ENCODE assay signal across 8 cellular contexts in the genomic region with DNA sequence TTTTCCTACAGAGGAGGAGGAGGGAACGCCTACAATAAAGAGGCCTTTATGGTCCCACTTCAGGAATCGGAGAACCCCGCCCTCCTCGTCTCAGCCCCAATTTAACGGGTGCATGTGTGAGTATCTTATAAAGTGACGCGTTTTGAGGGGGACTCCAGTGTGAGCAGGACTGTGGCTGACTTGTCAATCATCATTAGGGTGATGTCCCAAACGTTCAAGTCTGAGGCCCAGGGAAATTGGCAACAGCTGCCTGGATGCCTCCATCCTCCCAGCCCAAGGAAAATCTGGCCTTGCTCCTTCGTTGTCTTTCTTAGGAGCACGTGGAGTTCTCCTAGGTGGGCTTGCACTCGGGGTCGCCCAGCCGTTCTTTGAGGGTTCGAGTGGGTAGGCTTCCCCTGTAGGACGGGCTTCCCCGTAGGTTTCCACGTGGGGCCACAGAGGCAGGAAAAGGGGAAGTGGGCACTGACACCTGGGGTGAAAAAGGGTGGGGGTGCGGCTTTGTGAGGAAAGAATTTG. TPM values are rescaled to one million over a fixed set of nuclear protein-coding genes. Genes with fewer than 3 reads are reported as not detected.
A peak's percentile ranks its signal among the peaks of the same experiment; 100 is the strongest.
DNase-seq lines count a peak whose midpoint lies in the region; ATAC-seq and TF ChIP-seq lines count a peak whose summit lies in the region.

No MANE protein-coding gene starts in this region.

- H2BK15ac ChIP-seq in mesenchymal stem cell (ENCODE audit: low read depth, poor library complexity, severe bottlenecking): peak overlapping the region; percentile 44

- H2AFZ ChIP-seq in mesenchymal stem cell (ENCODE audit: low read depth, low read length): peak overlapping the region; percentile 3

- peak overlapping the region; percentile 48 for H3K4me3 ChIP-seq in NB4 (ENCODE audit: low read depth, low read length)
- H3K4me3 ChIP-seq in cardiac fibroblast (replicated peaks in 1 of 2; ENCODE audit: low read depth in 2 of 2, low read length in 2 of 2): peak overlapping the region; percentile 30 to 35
- peak overlapping the region; percentile 46 to 98 for H3K4me3 ChIP-seq in mesenchymal stem cell (ENCODE audit: insufficient read depth in 1 of 2, low read depth in 1 of 2, low read length in 2 of 2)
- H3K4me3 ChIP-seq in vagina: peak overlapping the region; percentile 82 to 96

- peak overlapping the region; percentile 98 for H3K9ac ChIP-seq in mesenchymal stem cell (ENCODE audit: low read length)

- ATAC-seq in HG02571 (IDR thresholded peaks at IDR 0.05; ENCODE audit: unreplicated experiment): peak; percentile 39

- H4K8ac ChIP-seq in mesenchymal stem cell (ENCODE audit: low read length): peak overlapping the region; percentile 98

- H2BK12ac ChIP-seq in mesenchymal stem cell (ENCODE audit: low read length in 2 of 2): peak overlapping the region in 1 of 2 experiments; percentile 34

- H3K79me1 ChIP-seq in mesenchymal stem cell (replicated peaks; ENCODE audit: low read length, poor library complexity, severe bottlenecking): no peaks in the 10 kb centered on the region

- peaks cover 0 to 20% of the 10 kb centered on the region in 2 experiments for H3K36me3 ChIP-seq in mesenchymal stem cell (ENCODE audit: control insufficient read depth in 1 of 2, insufficient read depth in 2 of 2, low read depth in 1 of 2, low read length in 2 of 2)
- peaks cover 0 to 16% of the 10 kb centered on the region in 2 donors for H3K36me3 ChIP-seq in vagina

- no peak overlapping the region for H2BK5ac ChIP-seq in mesenchymal stem cell (ENCODE audit: low read depth, low read length, poor library complexity, severe bottlenecking)

- H3K4ac ChIP-seq in mesenchymal stem cell (ENCODE audit: low read depth in 1 of 2, low read length in 2 of 2): peak overlapping the region; percentile 27 to 83

- no peak overlapping the region for H3K23ac ChIP-seq in mesenchymal stem cell (ENCODE audit: low read length in 2 of 2)

- 58% methylated on average over 14 of the region's 18 CpGs for WGBS in mesenchymal stem cell

- TF ChIP-seq POLR2A in NB4 (IDR thresholded peaks at IDR 0.05; ENCODE audit: extremely low read depth, insufficient read length) (no peak), vagina (IDR thresholded peaks at IDR 0.05) (no peak)

- H3K4me1 ChIP-seq in mesenchymal stem cell (ENCODE audit: control insufficient read depth, insufficient read depth, low read depth, low read length): peaks cover 11% of the 10 kb centered on the region
- peaks cover 39% of the 10 kb centered on the region for H3K4me1 ChIP-seq in vagina

- no peak overlapping the region for H3K14ac ChIP-seq in mesenchymal stem cell (ENCODE audit: low read length in 2 of 2)

- peak overlapping the region; percentile 100 for H2AK5ac ChIP-seq in mesenchymal stem cell (ENCODE audit: low read length, severe bottlenecking)

- TF ChIP-seq CTCF in NB4 (IDR thresholded peaks at IDR 0.05; ENCODE audit: low read depth, low read length): no peak
- no peak for TF ChIP-seq CTCF in cardiac fibroblast (IDR thresholded peaks at IDR 0.05; ENCODE audit: low read depth, low read length)
- TF ChIP-seq CTCF in vagina (IDR thresholded peaks at IDR 0.05): no peak

- H4K91ac ChIP-seq in mesenchymal stem cell (ENCODE audit: low read length): peak overlapping the region; percentile 99

- H3K4me2 ChIP-seq in mesenchymal stem cell (ENCODE audit: low read length, poor library complexity, severe bottlenecking): peak overlapping the region; percentile 57

- H3K27me3 ChIP-seq in mesenchymal stem cell (ENCODE audit: control insufficient read depth in 1 of 2, insufficient read depth in 1 of 2, low read length in 2 of 2): no peaks in the 10 kb centered on the region
- H3K27me3 ChIP-seq in vagina: no peaks in the 10 kb centered on the region

- intact Hi-C loops in vagina (cut with DNase I): loop anchor here (5.0 to 10.0 kb wide), 2 partner anchors 56 to 67 kb away; a partner anchor contains a TSS

- H3K27ac ChIP-seq in mesenchymal stem cell (ENCODE audit: low read length, poor library complexity, severe bottlenecking) (peak overlapping the region; percentile 0), vagina (peak overlapping the region; percentile 100)

- H3K9me3 ChIP-seq in mesenchymal stem cell (ENCODE audit: control insufficient read depth, low read length) (no peaks in the 10 kb centered on the region), vagina (no peaks in the 10 kb centered on the region)

- peak overlapping the region; percentile 87 for H2BK120ac ChIP-seq in mesenchymal stem cell (ENCODE audit: low read depth, low read length)

- DNase-seq in NCI-H748 (lab: John Stamatoyannopoulos, UW; ENCODE audit: unreplicated experiment): peak; percentile 20
- no peak for DNase-seq in NCI-H748 treated with DMSO at 0.1 percent for 48 hours (lab: John Stamatoyannopoulos, UW)
- DNase-seq in NB4 (ENCODE audit: low read depth): no peak
- DNase-seq in cardiac fibroblast (ENCODE audit: low read depth in 2 of 2): no peak
- DNase-seq in mesenchymal stem cell: no peak
- DNase-seq in vagina (ENCODE audit: extremely low spot score in 2 of 2): peak in 1 of 2 donors; percentile 94
- no peak for DNase-seq in KG1 (lab: John Stamatoyannopoulos, UW)

- H3K18ac ChIP-seq in mesenchymal stem cell (ENCODE audit: low read depth in 1 of 2, low read length in 2 of 2): peak overlapping the region; percentile 62 to 92

RNA-seq across cellular contexts. Expression of a gene that starts 0.6 kb away (rescaled TPM):
- 93.8 TPM for polyA plus RNA-seq in mesenchymal stem cell (2013, experiment 1 of 2)
- 94.5 TPM for polyA plus RNA-seq in mesenchymal stem cell (2013, experiment 2 of 2)
- total RNA-seq in vagina: 97.7 TPM

RNA-seq across cellular contexts. Expression of a gene that starts 30.4 kb away (rescaled TPM):
- not detected for polyA plus RNA-seq in mesenchymal stem cell (2013, experiment 1 of 2)
- polyA plus RNA-seq in mesenchymal stem cell (2013, experiment 2 of 2): 0.03 TPM
- total RNA-seq in vagina: not detected

RNA-seq across cellular contexts. Expression of a gene that starts 58.0 kb away (rescaled TPM):
- 10.4 TPM for polyA plus RNA-seq in mesenchymal stem cell (2013, experiment 1 of 2)
- 10.5 TPM for polyA plus RNA-seq in mesenchymal stem cell (2013, experiment 2 of 2)
- total RNA-seq in vagina: 114 TPM

Comparison
In these comparisons a context has a peak if more than half of its experiments do, and no peak if none do; other contexts are left out.
1. H3K4me3 ChIP-seq: peak in every context shown above with its lines; median percentile 89 in vagina; 72 in mesenchymal stem cell; 48 in NB4; 32 in cardiac fibroblast.